ENCODE assay signal across 7 cellular contexts in genomic region chr1:202410854-202411357, GRCh38.
DNase-seq lines count a peak whose midpoint lies in the region; ATAC-seq, FAIRE-seq and TF ChIP-seq lines count a peak whose summit lies in the region.
"Not testable (repeated sequence)": the region's sequence is repeated elsewhere in the genome, so short reads cannot be mapped to it uniquely, and the experiment has no call there.

No MANE protein-coding gene starts in this region.

- peak overlapping the region; percentile 43 for H3K4me2 ChIP-seq in KMS-11
- not testable (repeated sequence) for H3K4me2 ChIP-seq in GM12878 (ENCODE audit: control insufficient read depth, insufficient read depth); fibroblast of lung (ENCODE audit: extremely low read depth, insufficient read depth, low read length)
- peak overlapping the region; percentile 27 for H3K4me2 ChIP-seq in hepatocyte
- H3K4me2 ChIP-seq in trophoblast cell (ENCODE audit: low read length): peak overlapping the region; percentile 54

- WGBS in GM12878 (ENCODE audit: insufficient coverage, insufficient replicate concordance, low lambda C conversion rate, missing lambda C conversion rate): 37% methylated on average over 5 of the region's 5 CpGs
- WGBS in hepatocyte (ENCODE audit: low lambda C conversion rate, missing lambda C conversion rate): 62% methylated on average over 5 of the region's 5 CpGs
- WGBS in trophoblast cell (ENCODE audit: extremely low coverage, insufficient coverage, insufficient read length): no CpG with 5 or more reads among the region's 5 CpGs

- POLR2A ChIA-PET in GM12878 (lab: Charles Lee): not testable (repeated sequence)

- H2AFZ ChIP-seq in KMS-11 (ENCODE audit: low read depth); GM12878 (ENCODE audit: control insufficient read depth, low read depth, low read length); fibroblast of lung (ENCODE audit: low read length); hepatocyte; trophoblast cell (ENCODE audit: insufficient read depth, low read length, poor library complexity): not testable (repeated sequence)

- H3K9ac ChIP-seq in KMS-11; GM12878 (ENCODE audit: control insufficient read depth, insufficient read depth, low read length); fibroblast of lung (ENCODE audit: insufficient read depth, low read length); trophoblast cell (ENCODE audit: low read length): not testable (repeated sequence)

- not testable (repeated sequence) for H3K14ac ChIP-seq in trophoblast cell (ENCODE audit: low read length)

- in situ Hi-C loops in GM12878 (cut with MboI): not testable (repeated sequence)

- RAD21 ChIA-PET in GM12878 (lab: Charles Lee; ENCODE audit: unreplicated experiment): interaction anchor here (0.7 kb wide), 2 partner anchors 64 to 81 kb away, joined by 3 to 4 read pairs; no protein-coding TSS in a partner anchor

- not testable (repeated sequence) for H3K23ac ChIP-seq in trophoblast cell (ENCODE audit: low read length)

- not testable (repeated sequence) for H3K79me1 ChIP-seq in trophoblast cell (ENCODE audit: low read length)

- H3K27me3 ChIP-seq in KMS-11 (ENCODE audit: insufficient read depth, low read depth); RWPE2 (ENCODE audit: insufficient read depth, poor library complexity, severe bottlenecking); GM12878 (replicated peaks in 1 of 2; ENCODE audit: control insufficient read depth in 2 of 2, insufficient read depth in 2 of 2, low read length in 1 of 2); fibroblast of lung (ENCODE audit: control insufficient read depth, insufficient read depth, low read length); hepatocyte; trophoblast cell (ENCODE audit: insufficient read depth, low read length): not testable (repeated sequence)

- TF ChIP-seq EP300 in GM12878 (IDR thresholded peaks at IDR 0.05; ENCODE audit: borderline replicate concordance in 1 of 2, control insufficient read depth in 1 of 2, low read depth in 2 of 2, low read length in 2 of 2): not testable (repeated sequence)

- H2BK120ac ChIP-seq in trophoblast cell (ENCODE audit: insufficient read depth, low read length, poor library complexity): not testable (repeated sequence)

- TF ChIP-seq CTCF in KMS-11 (conservative IDR thresholded peaks at IDR 0.05; ENCODE audit: low read depth, low read length); RWPE2 (IDR thresholded peaks at IDR 0.05; ENCODE audit: poor library complexity, severe bottlenecking); GM12878 (IDR thresholded peaks at IDR 0.05 in 2 of 3, conservative IDR thresholded peaks at IDR 0.05 in 1 of 3; ENCODE audit: control insufficient read depth in 2 of 3, extremely low read depth in 1 of 3, insufficient read depth in 1 of 3, low read depth in 3 of 3, low read length in 3 of 3); fibroblast of lung (conservative IDR thresholded peaks at IDR 0.05 in 1 of 2, IDR thresholded peaks at IDR 0.05 in 1 of 2; ENCODE audit: low read depth in 1 of 2, low read length in 2 of 2); hepatocyte (IDR thresholded peaks at IDR 0.05; ENCODE audit: poor library complexity): not testable (repeated sequence)

- not testable (repeated sequence) for TF ChIP-seq POLR2A in GM12878 (IDR thresholded peaks at IDR 0.05; ENCODE audit: low read depth, low read length)

- H3K4me1 ChIP-seq in KMS-11 (ENCODE audit: low read depth, poor library complexity, severe bottlenecking): peaks cover 27% of the 10 kb centered on the region
- not testable (repeated sequence) for H3K4me1 ChIP-seq in RWPE2 (ENCODE audit: insufficient read depth, poor library complexity, severe bottlenecking); GM12878 (ENCODE audit: control insufficient read depth, insufficient read depth, low read length); fibroblast of lung (ENCODE audit: control insufficient read depth, extremely low read depth, insufficient read depth, low read length); hepatocyte (ENCODE audit: insufficient read depth)
- H3K4me1 ChIP-seq in trophoblast cell (ENCODE audit: control insufficient read depth in 1 of 2, insufficient read depth in 2 of 2, low read length in 2 of 2): peaks cover 3 to 10% of the 10 kb centered on the region in 2 experiments

- H2AK5ac ChIP-seq in trophoblast cell (ENCODE audit: low read length): not testable (repeated sequence)

- not testable (repeated sequence) for H2BK12ac ChIP-seq in trophoblast cell (ENCODE audit: low read length)

- H3K4me3 ChIP-seq in KMS-11 (IDR thresholded peaks at IDR 0.05; ENCODE audit: insufficient read depth, low read depth, low read length): peak overlapping the region; percentile 40
- not testable (repeated sequence) for H3K4me3 ChIP-seq in RWPE2 (ENCODE audit: severe bottlenecking); GM12878; fibroblast of lung (replicated peaks in 1 of 4; ENCODE audit: control extremely low read depth in 1 of 4, insufficient read depth in 1 of 4, low read depth in 3 of 4, low read length in 4 of 4); hepatocyte; trophoblast cell (ENCODE audit: low read depth, low read length)

- not testable (repeated sequence) for H4K8ac ChIP-seq in trophoblast cell (ENCODE audit: low read depth, low read length)

- ATAC-seq in RWPE2 (ENCODE audit: low read depth) (peak; percentile 48; the same call in 2 of the 3 replicates), GM12878 (peak; percentile 48; the same call in 2 of the 3 replicates)

- TF ChIP-seq RAD21 in GM12878 (IDR thresholded peaks at IDR 0.05; ENCODE audit: insufficient read depth, low read depth, low read length): not testable (repeated sequence)

- not testable (repeated sequence) for H3K9me3 ChIP-seq in RWPE2 (ENCODE audit: severe bottlenecking); GM12878 (replicated peaks; ENCODE audit: control insufficient read depth, insufficient read depth, low read length); fibroblast of lung (ENCODE audit: control insufficient read depth, insufficient read depth, low read depth, low read length); hepatocyte (ENCODE audit: low read depth); trophoblast cell (ENCODE audit: insufficient read depth, low read depth, low read length)

- H3K36me3 ChIP-seq in KMS-11 (ENCODE audit: insufficient read depth); RWPE2 (ENCODE audit: low read depth); GM12878 (ENCODE audit: control insufficient read depth in 2 of 2, insufficient read depth in 2 of 2, low read length in 1 of 2); fibroblast of lung (ENCODE audit: control insufficient read depth, insufficient read depth, low read length); hepatocyte (replicated peaks; ENCODE audit: insufficient read depth, low read depth); trophoblast cell (ENCODE audit: control insufficient read depth in 1 of 2, insufficient read depth in 2 of 2, low read length in 2 of 2): not testable (repeated sequence)

- not testable (repeated sequence) for H3K79me2 ChIP-seq in KMS-11 (ENCODE audit: insufficient read depth, low read depth); GM12878 (ENCODE audit: control insufficient read depth, insufficient read depth, low read length); fibroblast of lung (ENCODE audit: control insufficient read depth, insufficient read depth, low read length); trophoblast cell (ENCODE audit: control insufficient read depth, insufficient read depth, low read length, poor library complexity)
- peaks cover 14% of the 10 kb centered on the region for H3K79me2 ChIP-seq in hepatocyte

- H3K18ac ChIP-seq in trophoblast cell (ENCODE audit: low read length): not testable (repeated sequence)

- not testable (repeated sequence) for BruUV-seq in GM12878 (replicated peaks; lab: Mats Ljungman, UMichigan)

- FAIRE-seq in GM12878 (lab: Jason Lieb, UNC): peak; percentile 52

- H3K9me2 ChIP-seq in hepatocyte (replicated peaks; ENCODE audit: insufficient read depth): not testable (repeated sequence)

- CTCF ChIA-PET in GM12878 (lab: Yijun Ruan, JAX): interaction anchor here (0.6 to 0.7 kb wide), 4 partner anchors 21 to 144 kb away, joined by 3 to 5 read pairs (median 4); no protein-coding TSS in a partner anchor

- not testable (repeated sequence) for H4K12ac ChIP-seq in trophoblast cell (ENCODE audit: low read depth, low read length)

- not testable (repeated sequence) for H2BK5ac ChIP-seq in trophoblast cell (ENCODE audit: low read depth, low read length, poor library complexity)

- H3K27ac ChIP-seq in KMS-11 (peak overlapping the region; percentile 28; the same call in 1 of the 2 replicates), trophoblast cell (ENCODE audit: low read depth, low read length) (peak overlapping the region; percentile 17)
- not testable (repeated sequence) for H3K27ac ChIP-seq in RWPE2 (ENCODE audit: poor library complexity, severe bottlenecking); GM12878 (ENCODE audit: control insufficient read depth, insufficient read depth); fibroblast of lung (ENCODE audit: insufficient read depth, low read length); hepatocyte

- intact Hi-C loops in GM12878 (cut with micrococcal nuclease; ENCODE audit: unreplicated experiment): not testable (repeated sequence)

- not testable (repeated sequence) for H3K4ac ChIP-seq in trophoblast cell (ENCODE audit: low read depth, low read length)

- peak; percentile 39 for DNase-seq in EL
- not testable (repeated sequence) for DNase-seq in RWPE2 (ENCODE audit: low spot score); GM12878 (ENCODE audit: low read depth, low spot score)
- DNase-seq in fibroblast of lung (ENCODE audit: low read depth in 2 of 2): peak; percentile 46 to 83
- peak; percentile 13 for DNase-seq in hepatocyte (ENCODE audit: low spot score)
- peak; percentile 90 to 99 for DNase-seq in trophoblast cell

- SMC1A ChIA-PET in GM12878 (lab: Charles Lee; ENCODE audit: uncharacterized antibody, unreplicated experiment): not testable (repeated sequence)

- H4K91ac ChIP-seq in trophoblast cell (ENCODE audit: low read depth, low read length): not testable (repeated sequence)

- H4K20me1 ChIP-seq in KMS-11 (ENCODE audit: insufficient read depth); GM12878 (ENCODE audit: control insufficient read depth, insufficient read depth); fibroblast of lung (ENCODE audit: control insufficient read depth, extremely low read depth, insufficient read depth, low read length); hepatocyte (ENCODE audit: insufficient read depth, poor library complexity, severe bottlenecking): not testable (repeated sequence)
